In the genomic region with DNA sequence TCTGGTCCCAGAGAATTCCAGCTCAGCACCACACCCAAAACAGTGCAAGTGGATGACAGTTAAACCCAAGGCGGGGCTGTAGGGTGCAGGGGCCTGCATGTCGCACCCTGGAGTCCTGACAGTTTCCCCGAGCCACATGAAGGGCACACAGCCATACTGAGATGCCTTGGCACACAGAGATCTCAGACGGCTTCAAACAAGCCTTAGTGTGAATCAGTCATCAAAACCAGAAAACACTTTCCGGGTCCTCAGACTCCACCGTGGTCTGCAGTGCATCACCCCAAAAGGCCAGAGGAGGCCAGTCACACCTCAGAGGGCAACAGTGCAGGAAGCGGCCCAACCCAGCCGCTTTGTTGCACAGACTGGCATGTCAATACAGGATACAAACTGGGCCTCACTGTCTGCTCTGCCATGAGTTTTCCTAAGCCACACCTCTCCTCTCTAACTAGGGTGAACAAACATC, we compare ENCODE assay signal across 8 cellular contexts.
DNase-seq lines count a peak whose midpoint lies in the region; ATAC-seq and TF ChIP-seq lines count a peak whose summit lies in the region.

No MANE protein-coding gene starts in this region.

- no peak overlapping the region for H3K4me3 ChIP-seq in CD8-positive, alpha-beta memory T cell (ENCODE audit: low read length)
- H3K4me3 ChIP-seq in MM.1S (ENCODE audit: low read length) (peak overlapping the region; percentile 12; the same call in 1 of the 2 replicates), lower lobe of right lung (no peak overlapping the region)

- peak overlapping the region in 6 of 7 donors; percentile 24 to 57 (median 41) for H3K4me3 Mint-ChIP-seq in CD8-positive, alpha-beta memory T cell

- H3K36me3 ChIP-seq in CD8-positive, alpha-beta memory T cell (ENCODE audit: insufficient read depth, low read length), result no peaks in the 10 kb centered on the region
- H3K36me3 ChIP-seq in MM.1S (replicated peaks; ENCODE audit: insufficient read depth, low read length), result no peaks in the 10 kb centered on the region
- no peaks in the 10 kb centered on the region for H3K36me3 ChIP-seq in lower lobe of right lung

- peak; percentile 6 for TF ChIP-seq CTCF in GM20000 (IDR thresholded peaks at IDR 0.05; ENCODE audit: extremely low read depth, missing control alignments)
- TF ChIP-seq CTCF in MM.1S (IDR thresholded peaks at IDR 0.05; ENCODE audit: low read length), result peak; percentile 69
- TF ChIP-seq CTCF in lower lobe of right lung (IDR thresholded peaks at IDR 0.05), result peak; percentile 30

- H4K20me1 ChIP-seq in MM.1S (ENCODE audit: insufficient read depth, low read length), result no peaks in the 10 kb centered on the region

- ATAC-seq in lower lobe of right lung (peak; percentile 85 to 87), HG02610 (IDR thresholded peaks at IDR 0.05; ENCODE audit: unreplicated experiment) (no peak)

- peaks cover 31 to 46% (median 34%) of the 10 kb centered on the region in 3 donors for H3K4me1 Mint-ChIP-seq in CD8-positive, alpha-beta memory T cell

- POLR2A ChIA-PET in CD8-positive, alpha-beta memory T cell (lab: Charles Lee), result interaction anchor here (2.5 kb wide), 1 partner anchor 14 kb away, joined by 11 read pairs; no protein-coding TSS in a partner anchor

- H2AFZ ChIP-seq in MM.1S (ENCODE audit: low read length), result no peak overlapping the region

- no peak overlapping the region for H3K27ac ChIP-seq in CD8-positive, alpha-beta memory T cell (ENCODE audit: low read depth, low read length)
- H3K27ac ChIP-seq in MM.1S (ENCODE audit: low read length) (peak overlapping the region; percentile 98), lower lobe of right lung (peak overlapping the region; percentile 71)

- H3K27ac Mint-ChIP-seq in CD8-positive, alpha-beta memory T cell, result peak overlapping the region; percentile 21 to 80 (median 74)

- no peaks in the 10 kb centered on the region for H3K9me3 ChIP-seq in CD8-positive, alpha-beta memory T cell (ENCODE audit: low read length)
- H3K9me3 ChIP-seq in MM.1S (replicated peaks; ENCODE audit: insufficient read depth, low read length) (no peaks in the 10 kb centered on the region), lower lobe of right lung (no peaks in the 10 kb centered on the region)

- no peaks in the 10 kb centered on the region for H3K27me3 ChIP-seq in CD8-positive, alpha-beta memory T cell (ENCODE audit: insufficient read depth, low read length, poor library complexity, severe bottlenecking)
- H3K27me3 ChIP-seq in MM.1S (replicated peaks; ENCODE audit: insufficient read depth, low read length) (no peaks in the 10 kb centered on the region), lower lobe of right lung (ENCODE audit: low read depth) (no peaks in the 10 kb centered on the region)

- H3K36me3 Mint-ChIP-seq in CD8-positive, alpha-beta memory T cell, result peaks cover 0 to 1% (median 0%) of the 10 kb centered on the region in 3 donors

- H3K4me2 ChIP-seq in MM.1S (ENCODE audit: low read depth, low read length), result peak overlapping the region; percentile 75

- no peaks in the 10 kb centered on the region for H3K9me2 ChIP-seq in MM.1S (replicated peaks; ENCODE audit: insufficient read depth, low read length)

- H3F3A ChIP-seq in MM.1S (ENCODE audit: insufficient read depth, low read length), result peaks cover 62% of the 10 kb centered on the region

- no peaks in the 10 kb centered on the region for H3K79me2 ChIP-seq in MM.1S (ENCODE audit: low read length)

- H3K9me3 Mint-ChIP-seq in CD8-positive, alpha-beta memory T cell, result no peaks in the 10 kb centered on the region

- H3K9ac ChIP-seq in MM.1S (ENCODE audit: low read length), result peak overlapping the region; percentile 92

- no peaks in the 10 kb centered on the region for H3K27me3 Mint-ChIP-seq in CD8-positive, alpha-beta memory T cell

- intact Hi-C loops in lower lobe of right lung (cut with DNase I), result no loop called here

- CTCF ChIA-PET in CD8-positive, alpha-beta memory T cell (lab: Charles Lee), result interaction anchor here (0.9 to 2.4 kb wide), 5 partner anchors 12 to 24 kb away, joined by 3 to 13 read pairs (median 4); no protein-coding TSS in a partner anchor

- peaks cover 36% of the 10 kb centered on the region for H3K4me1 ChIP-seq in CD8-positive, alpha-beta memory T cell (ENCODE audit: insufficient read depth, low read length)
- H3K4me1 ChIP-seq in MM.1S (ENCODE audit: low read length) (peaks cover 70% of the 10 kb centered on the region), lower lobe of right lung (peaks cover 35% of the 10 kb centered on the region)

- DNase-seq in CD8-positive, alpha-beta memory T cell, result peak; percentile 13 to 74 (median 42)
- DNase-seq in GM20000 (ENCODE audit: low spot score) (no peak), MM.1S (peak; percentile 90), lower lobe of right lung (peak; percentile 66), COLO829 (ENCODE audit: low spot score) (no peak), SIG-M5 treated with dmso at 0.1 percent for 504 hours (lab: John Stamatoyannopoulos, UW; ENCODE audit: unreplicated experiment) (no peak)
- peak; percentile 79 for DNase-seq in activated effector memory CD4-positive, alpha-beta T cell treated with anti-CD3 and anti-CD28 coated beads, Interleukin-2, amount 50 U/mL, for 16 hours

Comparison
In these comparisons a context has a peak if more than half of its experiments do, and no peak if none do; other contexts are left out.
1. DNase-seq: peak in CD8-positive, alpha-beta memory T cell (5 of 5), MM.1S (single experiment), activated effector memory CD4-positive, alpha-beta T cell treated with anti-CD3 and anti-CD28 coated beads, Interleukin-2, amount 50 U/mL, for 16 hours (single experiment) and lower lobe of right lung (single experiment); none in GM20000 (single experiment), COLO829 (single experiment) and SIG-M5 treated with dmso at 0.1 percent for 504 hours (single experiment).
2. CTCF ChIP-seq: peak in every context shown above with its lines; median percentile 69 in MM.1S; 30 in lower lobe of right lung; 6 in GM20000.